Comparison of ENCODE assay signal across 35 cellular contexts in the genomic region with DNA sequence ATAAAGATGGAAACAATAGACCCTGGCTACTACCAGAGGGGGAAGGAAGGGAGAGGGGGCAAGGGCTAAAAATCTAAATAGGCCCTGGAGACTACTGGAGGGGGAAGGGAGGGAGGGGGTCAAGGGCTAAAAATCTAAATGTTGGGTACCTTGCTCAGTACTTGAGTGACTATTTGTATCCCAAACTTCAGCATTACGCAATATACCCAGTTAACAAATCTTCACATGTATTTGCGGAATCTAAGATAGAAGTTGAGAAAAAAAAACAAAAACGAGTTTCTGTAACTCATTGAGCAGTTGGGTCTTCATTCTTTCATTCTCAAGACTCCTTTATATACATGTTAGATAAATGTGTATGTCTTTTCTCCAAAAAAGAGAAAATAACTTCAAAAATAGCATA.
"Had no signal": no experiment of that assay in that cellular context is flagged by ENCODE, and none has a peak within 500 bp of the region (broad histone marks: within the 10 kb centered on the region; RNA-seq: fewer than 3 reads in every experiment).

No MANE protein-coding gene starts in this region.

- H3K4me3 ChIP-seq: adrenal gland, body of pancreas, breast epithelium had no signal

- ATAC-seq: activated CD8-positive, alpha-beta T cell treated with anti-CD3 and anti-CD28 coated beads for 36 hours; activated naive CD4-positive, alpha-beta T cell treated with anti-CD3 and anti-CD28 coated beads, Interleukin-2, amount 50 U/mL, for 72 hours; activated T-cell treated with anti-CD3 and anti-CD28 coated beads, Interleukin-2, amount 50 U/mL, for 4 hours; activated T-cell treated with anti-CD3 and anti-CD28 coated beads, Interleukin-2, amount 50 U/mL, for 72 hours; activated T-helper 17 cell treated with anti-CD3 and anti-CD28 coated beads, Interleukin-2, amount 50 U/mL, for 72 hours; body of pancreas had no signal

- H3K4me1 Mint-ChIP-seq: activated B cell treated with CpG ODN at 0.5 μM for 24 hours; activated CD4-positive, alpha-beta T cell treated with anti-CD3 and anti-CD28 coated beads, Interleukin-2, amount 10 ng/mL, durations not matched to agents 24 days and 14 days; activated naive CD8-positive, alpha-beta T cell treated with anti-CD3 and anti-CD28 coated beads for 36 hours; activated T-helper 17 cell treated with anti-CD3 and anti-CD28 coated beads, Interleukin-2, amount 50 U/mL, for 72 hours had no signal

- H3K36me3 Mint-ChIP-seq: activated CD4-positive, alpha-beta memory T cell treated with anti-CD3 and anti-CD28 coated beads for 36 hours; activated naive CD8-positive, alpha-beta T cell treated with anti-CD3 and anti-CD28 coated beads for 36 hours had no signal

- H3K9me3 ChIP-seq: adrenal gland, body of pancreas had no signal

- H3K27ac ChIP-seq: adrenal gland, body of pancreas, brain microvascular endothelial cell, breast epithelium, VCaP had no signal

- DNase-seq: activated B cell treated with CpG ODN at 0.5 μM for 24 hours; activated CD4-positive, alpha-beta memory T cell treated with anti-CD3 and anti-CD28 coated beads for 36 hours; activated CD4-positive, alpha-beta T cell treated with anti-CD3 and anti-CD28 coated beads for 4 hours; activated CD4-positive, alpha-beta T cell treated with anti-CD3 and anti-CD28 coated beads, Interleukin-2, amount 10 ng/mL, durations not matched to agents 24 days and 14 days; activated CD4-positive, alpha-beta T cell treated with anti-CD3 and anti-CD28 coated beads, Interleukin-2, amount 50 U/mL, for 1 hour; activated CD4-positive, alpha-beta T cell treated with anti-CD3 and anti-CD28 coated beads, Interleukin-2, amount 50 U/mL, for 4 hours; activated CD4-positive, CD25-positive, alpha-beta regulatory T cell treated with anti-CD3 and anti-CD28 coated beads, Interleukin-2, amount 50 U/mL, for 72 hours; activated CD8-positive, alpha-beta memory T cell treated with anti-CD3 and anti-CD28 coated beads, Interleukin-2, amount 50 U/mL, for 4 hours; activated CD8-positive, alpha-beta T cell treated with anti-CD3 and anti-CD28 coated beads for 36 hours; activated effector memory CD4-positive, alpha-beta T cell treated with anti-CD3 and anti-CD28 coated beads, Interleukin-2, amount 50 U/mL, for 16 hours; activated gamma-delta T cell treated with Interleukin-2 at 50 U/mL for 16 hours; activated naive CD4-positive, alpha-beta T cell; activated naive CD4-positive, alpha-beta T cell treated with anti-CD3 and anti-CD28 coated beads for 36 hours; activated naive CD4-positive, alpha-beta T cell treated with anti-CD3 and anti-CD28 coated beads, Interleukin-2, amount 50 U/mL, for 16 hours; activated naive CD8-positive, alpha-beta T cell treated with anti-CD3 and anti-CD28 coated beads for 36 hours; activated T-cell treated with anti-CD3 and anti-CD28 coated beads for 4 hours; activated T-cell treated with anti-CD3 and anti-CD28 coated beads, Interleukin-2, amount 50 U/mL, for 1 hour; activated T-cell treated with anti-CD3 and anti-CD28 coated beads, Interleukin-2, amount 50 U/mL, for 4 hours; activated T-cell treated with anti-CD3 and anti-CD28 coated beads, Interleukin-2, amount 50 U/mL, for 72 hours; adrenal gland; amniotic stem cell; aorta; body of pancreas; brain microvascular endothelial cell; central memory CD4-positive, alpha-beta T cell; T-helper 2 cell; T-helper 9 cell had no signal

- FAIRE-seq: astrocyte, TTC549 had no signal

- H3K4me1 ChIP-seq: adrenal gland, body of pancreas, breast epithelium had no signal

- H3K27me3 Mint-ChIP-seq: activated B cell treated with CpG ODN at 0.5 μM for 24 hours; activated CD4-positive, alpha-beta memory T cell treated with anti-CD3 and anti-CD28 coated beads for 36 hours; activated CD4-positive, alpha-beta T cell treated with anti-CD3 and anti-CD28 coated beads, Interleukin-2, amount 10 ng/mL, durations not matched to agents 24 days and 14 days; activated CD8-positive, alpha-beta T cell treated with anti-CD3 and anti-CD28 coated beads for 36 hours; activated naive CD8-positive, alpha-beta T cell treated with anti-CD3 and anti-CD28 coated beads for 36 hours; activated T-helper 17 cell treated with anti-CD3 and anti-CD28 coated beads, Interleukin-2, amount 50 U/mL, for 72 hours had no signal

- H3K27ac Mint-ChIP-seq: activated B cell treated with CpG ODN at 0.5 μM for 24 hours; activated CD4-positive, alpha-beta memory T cell treated with anti-CD3 and anti-CD28 coated beads for 36 hours; activated CD4-positive, alpha-beta T cell treated with anti-CD3 and anti-CD28 coated beads, Interleukin-2, amount 10 ng/mL, durations not matched to agents 24 days and 14 days; activated CD8-positive, alpha-beta T cell treated with anti-CD3 and anti-CD28 coated beads for 36 hours; activated naive CD4-positive, alpha-beta T cell treated with anti-CD3 and anti-CD28 coated beads for 36 hours; activated naive CD4-positive, alpha-beta T cell treated with anti-CD3 and anti-CD28 coated beads, Interleukin-2, amount 50 U/mL, for 72 hours; activated naive CD8-positive, alpha-beta T cell treated with anti-CD3 and anti-CD28 coated beads for 36 hours; activated T-cell treated with anti-CD3 and anti-CD28 coated beads, Interleukin-2, amount 50 U/mL, for 72 hours; activated T-helper 1 cell treated with anti-CD3 and anti-CD28 coated beads, Interleukin-12 subunit alpha, Interleukin-12 subunit beta, Interleukin-2, Interleukin-4 antibody, amounts not matched to agents 30 ng/mL and 10 ng/mL and 1 ng/mL, durations not matched to agents 14 hours and 24 hours and 36 hours; activated T-helper 17 cell treated with anti-CD3 and anti-CD28 coated beads, Interleukin-2, amount 50 U/mL, for 72 hours; T-helper 2 cell treated with Interferon-gamma antibody and Interleukin-4, amounts not matched to agents 5 μg/mL and 100 μg/mL, for 36 hours had no signal

- H3K36me3 ChIP-seq: adrenal gland, brain microvascular endothelial cell, breast epithelium had no signal

- H3K27me3 ChIP-seq: adrenal gland, body of pancreas, brain microvascular endothelial cell, breast epithelium had no signal

- H3K4me3 Mint-ChIP-seq: activated B cell treated with CpG ODN at 0.5 μM for 24 hours; activated CD4-positive, alpha-beta memory T cell treated with anti-CD3 and anti-CD28 coated beads for 36 hours; activated CD4-positive, alpha-beta T cell treated with anti-CD3 and anti-CD28 coated beads, Interleukin-2, amount 10 ng/mL, durations not matched to agents 24 days and 14 days; activated CD8-positive, alpha-beta T cell treated with anti-CD3 and anti-CD28 coated beads for 36 hours; activated naive CD4-positive, alpha-beta T cell treated with anti-CD3 and anti-CD28 coated beads for 36 hours; activated naive CD8-positive, alpha-beta T cell treated with anti-CD3 and anti-CD28 coated beads for 36 hours; activated T-cell treated with anti-CD3 and anti-CD28 coated beads, Interleukin-2, amount 50 U/mL, for 4 hours; activated T-cell treated with anti-CD3 and anti-CD28 coated beads, Interleukin-2, amount 50 U/mL, for 72 hours; activated T-helper 1 cell treated with anti-CD3 and anti-CD28 coated beads, Interleukin-12 subunit alpha, Interleukin-12 subunit beta, Interleukin-2, Interleukin-4 antibody, amounts not matched to agents 30 ng/mL and 10 ng/mL and 1 ng/mL, durations not matched to agents 14 hours and 24 hours and 36 hours; activated T-helper 17 cell treated with anti-CD3 and anti-CD28 coated beads, Interleukin-2, amount 50 U/mL, for 72 hours; T-helper 2 cell treated with Interferon-gamma antibody and Interleukin-4, amounts not matched to agents 5 μg/mL and 100 μg/mL, for 36 hours had no signal
